ENCODE assay signal across 9 cellular contexts in the genomic region with DNA sequence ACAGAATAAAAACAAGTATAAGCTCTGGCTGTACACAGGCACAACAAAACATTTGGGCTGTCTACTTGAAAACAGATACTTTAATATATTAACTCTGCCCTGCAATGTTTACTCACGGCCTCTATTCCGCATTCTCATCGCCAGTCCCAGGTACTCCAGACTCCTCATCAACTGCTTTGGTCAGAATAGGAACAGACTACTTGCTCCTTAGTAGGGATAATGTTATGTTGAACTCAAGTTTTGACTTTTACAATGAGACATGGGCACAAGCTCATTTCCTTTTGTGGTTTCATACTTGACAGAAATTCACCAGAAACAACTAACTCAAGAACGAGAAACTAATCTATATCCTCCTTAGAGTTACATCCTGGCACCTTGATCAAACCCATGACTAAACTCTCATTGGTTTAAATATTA.
DNase-seq lines count a peak whose midpoint lies in the region; ATAC-seq and TF ChIP-seq lines count a peak whose summit lies in the region.
"Had no signal": no experiment of that assay in that cellular context is flagged by ENCODE, and none has a peak within 500 bp of the region (broad histone marks: within the 10 kb centered on the region; RNA-seq: fewer than 3 reads in every experiment).

No MANE protein-coding gene starts in this region.

- H3K9me3 ChIP-seq in CD4-positive, CD25-positive, alpha-beta regulatory T cell (ENCODE audit: control insufficient read depth in 2 of 2, low read length in 2 of 2) = no peaks in the 10 kb centered on the region

- peak overlapping the region; percentile 96 to 97 (median 97) for H3K27ac Mint-ChIP-seq in CD4-positive, CD25-positive, alpha-beta regulatory T cell
- peak overlapping the region; percentile 97 for H3K27ac Mint-ChIP-seq in activated T-helper 1 cell treated with anti-CD3 and anti-CD28 coated beads, Interleukin-12 subunit alpha, Interleukin-12 subunit beta, Interleukin-2, Interleukin-4 antibody, amounts not matched to agents 30 ng/mL and 10 ng/mL and 1 ng/mL, durations not matched to agents 14 hours and 24 hours and 36 hours
- no peak overlapping the region for H3K27ac Mint-ChIP-seq in mesothelial cell of epicardium
- H3K27ac Mint-ChIP-seq in glutamatergic neuron (ENCODE audit: unreplicated experiment) = no peak overlapping the region

- peak in 2 of 3 donors; percentile 77 to 85 for DNase-seq in CD4-positive, CD25-positive, alpha-beta regulatory T cell
- peak; percentile 10 for DNase-seq in activated T-helper 1 cell treated with anti-CD3 and anti-CD28 coated beads, Interleukin-12 subunit alpha, Interleukin-12 subunit beta, Interleukin-2, Interleukin-4 antibody, amounts not matched to agents 30 ng/mL and 10 ng/mL and 1 ng/mL, durations not matched to agents 14 hours and 24 hours and 36 hours (ENCODE audit: low spot score)
- DNase-seq in mesothelial cell of epicardium (ENCODE audit: low spot score in 2 of 2, unreplicated experiment in 2 of 2) (no peak), AG20443 (ENCODE audit: low spot score) (no peak), mucosa of gallbladder (ENCODE audit: low spot score) (no peak), glutamatergic neuron (no peak)
- DNase-seq: activated CD8-positive, alpha-beta memory T cell treated with anti-CD3 and anti-CD28 coated beads, Interleukin-2, amount 50 U/mL, for 4 hours had no signal

- peaks cover 0 to 2% (median 0%) of the 10 kb centered on the region in 7 donors for H3K9me3 Mint-ChIP-seq in CD4-positive, CD25-positive, alpha-beta regulatory T cell
- no peaks in the 10 kb centered on the region for H3K9me3 Mint-ChIP-seq in activated T-helper 1 cell treated with anti-CD3 and anti-CD28 coated beads, Interleukin-12 subunit alpha, Interleukin-12 subunit beta, Interleukin-2, Interleukin-4 antibody, amounts not matched to agents 30 ng/mL and 10 ng/mL and 1 ng/mL, durations not matched to agents 14 hours and 24 hours and 36 hours
- no peaks in the 10 kb centered on the region for H3K9me3 Mint-ChIP-seq in mesothelial cell of epicardium
- no peaks in the 10 kb centered on the region for H3K9me3 Mint-ChIP-seq in glutamatergic neuron (ENCODE audit: unreplicated experiment)

- H3K36me3 Mint-ChIP-seq in CD4-positive, CD25-positive, alpha-beta regulatory T cell = peaks cover 35% of the 10 kb centered on the region
- peaks cover 43% of the 10 kb centered on the region for H3K36me3 Mint-ChIP-seq in activated T-helper 1 cell treated with anti-CD3 and anti-CD28 coated beads, Interleukin-12 subunit alpha, Interleukin-12 subunit beta, Interleukin-2, Interleukin-4 antibody, amounts not matched to agents 30 ng/mL and 10 ng/mL and 1 ng/mL, durations not matched to agents 14 hours and 24 hours and 36 hours (ENCODE audit: low read depth)
- H3K36me3 Mint-ChIP-seq in mesothelial cell of epicardium (peaks cover 21% of the 10 kb centered on the region), glutamatergic neuron (ENCODE audit: unreplicated experiment) (no peaks in the 10 kb centered on the region)

- peaks cover 8% of the 10 kb centered on the region for H3K36me3 ChIP-seq in CD4-positive, CD25-positive, alpha-beta regulatory T cell (ENCODE audit: control insufficient read depth, insufficient read depth, low read length)

- no peaks in the 10 kb centered on the region for H3K27me3 Mint-ChIP-seq in CD4-positive, CD25-positive, alpha-beta regulatory T cell
- H3K27me3 Mint-ChIP-seq in activated T-helper 1 cell treated with anti-CD3 and anti-CD28 coated beads, Interleukin-12 subunit alpha, Interleukin-12 subunit beta, Interleukin-2, Interleukin-4 antibody, amounts not matched to agents 30 ng/mL and 10 ng/mL and 1 ng/mL, durations not matched to agents 14 hours and 24 hours and 36 hours (ENCODE audit: insufficient read depth) = no peaks in the 10 kb centered on the region
- H3K27me3 Mint-ChIP-seq in mesothelial cell of epicardium (ENCODE audit: low read depth) (no peaks in the 10 kb centered on the region), glutamatergic neuron (ENCODE audit: unreplicated experiment) (no peaks in the 10 kb centered on the region)

- H3K4me1 Mint-ChIP-seq in CD4-positive, CD25-positive, alpha-beta regulatory T cell = peaks cover 41 to 81% (median 48%) of the 10 kb centered on the region in 4 donors
- H3K4me1 Mint-ChIP-seq in activated T-helper 1 cell treated with anti-CD3 and anti-CD28 coated beads, Interleukin-12 subunit alpha, Interleukin-12 subunit beta, Interleukin-2, Interleukin-4 antibody, amounts not matched to agents 30 ng/mL and 10 ng/mL and 1 ng/mL, durations not matched to agents 14 hours and 24 hours and 36 hours (ENCODE audit: low read depth) = peaks cover 66% of the 10 kb centered on the region
- H3K4me1 Mint-ChIP-seq in mesothelial cell of epicardium (no peaks in the 10 kb centered on the region), glutamatergic neuron (ENCODE audit: low read depth, unreplicated experiment) (no peaks in the 10 kb centered on the region)

- H3K27ac ChIP-seq in CD4-positive, CD25-positive, alpha-beta regulatory T cell (ENCODE audit: insufficient read depth, low read length, poor library complexity, severe bottlenecking) = peak overlapping the region; percentile 91

- peaks cover 65% of the 10 kb centered on the region for H3K4me1 ChIP-seq in CD4-positive, CD25-positive, alpha-beta regulatory T cell (ENCODE audit: control insufficient read depth, insufficient read depth, low read length, poor library complexity, severe bottlenecking)

- TF ChIP-seq CTCF in mesothelial cell of epicardium (IDR thresholded peaks at IDR 0.05; ENCODE audit: unreplicated experiment) = no peak
- no peak for TF ChIP-seq CTCF in glutamatergic neuron (IDR thresholded peaks at IDR 0.05; ENCODE audit: partially characterized antibody, unreplicated experiment)

- peak overlapping the region; percentile 85 to 94 (median 91) for H3K4me3 Mint-ChIP-seq in CD4-positive, CD25-positive, alpha-beta regulatory T cell
- peak overlapping the region; percentile 88 for H3K4me3 Mint-ChIP-seq in activated T-helper 1 cell treated with anti-CD3 and anti-CD28 coated beads, Interleukin-12 subunit alpha, Interleukin-12 subunit beta, Interleukin-2, Interleukin-4 antibody, amounts not matched to agents 30 ng/mL and 10 ng/mL and 1 ng/mL, durations not matched to agents 14 hours and 24 hours and 36 hours
- H3K4me3 Mint-ChIP-seq in mesothelial cell of epicardium (no peak overlapping the region), glutamatergic neuron (ENCODE audit: unreplicated experiment) (no peak overlapping the region)

- intact Hi-C loops in activated T-helper 1 cell treated with anti-CD3 and anti-CD28 coated beads, Interleukin-12 subunit alpha, Interleukin-12 subunit beta, Interleukin-2, Interleukin-4 antibody, amounts not matched to agents 30 ng/mL and 10 ng/mL and 1 ng/mL, durations not matched to agents 14 hours and 24 hours and 36 hours (cut with micrococcal nuclease) = loop anchor here (1.0 to 2.0 kb wide), 2 partner anchors 14 to 48 kb away; no protein-coding TSS in a partner anchor

- H3K27me3 ChIP-seq in CD4-positive, CD25-positive, alpha-beta regulatory T cell (ENCODE audit: control insufficient read depth, insufficient read depth, low read length) = no peaks in the 10 kb centered on the region

- H3K4me3 ChIP-seq in CD4-positive, CD25-positive, alpha-beta regulatory T cell (ENCODE audit: low read depth, low read length) = peak overlapping the region; percentile 93

- ATAC-seq in CD4-positive, CD25-positive, alpha-beta regulatory T cell (ENCODE audit: low read depth in 2 of 2) = peak; percentile 64 to 66
- ATAC-seq in GM19324 (IDR thresholded peaks at IDR 0.05; ENCODE audit: low FRiP score, unreplicated experiment) = peak; percentile 68
- peak; percentile 76 for ATAC-seq in HG03097 (IDR thresholded peaks at IDR 0.05; ENCODE audit: low FRiP score, unreplicated experiment)

Comparison
In these comparisons a context has a peak if more than half of its experiments do, and no peak if none do; other contexts are left out.
1. DNase-seq: peak in CD4-positive, CD25-positive, alpha-beta regulatory T cell (2 of 3) and activated T-helper 1 cell treated with anti-CD3 and anti-CD28 coated beads, Interleukin-12 subunit alpha, Interleukin-12 subunit beta, Interleukin-2, Interleukin-4 antibody, amounts not matched to agents 30 ng/mL and 10 ng/mL and 1 ng/mL, durations not matched to agents 14 hours and 24 hours and 36 hours (single experiment); none in mesothelial cell of epicardium (0 of 2), AG20443 (single experiment), mucosa of gallbladder (single experiment) and glutamatergic neuron (single experiment).
2. H3K27ac Mint-ChIP-seq: peak in CD4-positive, CD25-positive, alpha-beta regulatory T cell (3 of 3) and activated T-helper 1 cell treated with anti-CD3 and anti-CD28 coated beads, Interleukin-12 subunit alpha, Interleukin-12 subunit beta, Interleukin-2, Interleukin-4 antibody, amounts not matched to agents 30 ng/mL and 10 ng/mL and 1 ng/mL, durations not matched to agents 14 hours and 24 hours and 36 hours (single experiment); none in mesothelial cell of epicardium (single experiment) and glutamatergic neuron (single experiment).
3. H3K4me3 Mint-ChIP-seq: peak in CD4-positive, CD25-positive, alpha-beta regulatory T cell (4 of 4) and activated T-helper 1 cell treated with anti-CD3 and anti-CD28 coated beads, Interleukin-12 subunit alpha, Interleukin-12 subunit beta, Interleukin-2, Interleukin-4 antibody, amounts not matched to agents 30 ng/mL and 10 ng/mL and 1 ng/mL, durations not matched to agents 14 hours and 24 hours and 36 hours (single experiment); none in mesothelial cell of epicardium (single experiment) and glutamatergic neuron (single experiment).
4. Peak in every context shown above with its lines, with median percentiles within 50 percentile points of each other: ATAC-seq.